ENCODE assay signal across 34 cellular contexts in the genomic region with DNA sequence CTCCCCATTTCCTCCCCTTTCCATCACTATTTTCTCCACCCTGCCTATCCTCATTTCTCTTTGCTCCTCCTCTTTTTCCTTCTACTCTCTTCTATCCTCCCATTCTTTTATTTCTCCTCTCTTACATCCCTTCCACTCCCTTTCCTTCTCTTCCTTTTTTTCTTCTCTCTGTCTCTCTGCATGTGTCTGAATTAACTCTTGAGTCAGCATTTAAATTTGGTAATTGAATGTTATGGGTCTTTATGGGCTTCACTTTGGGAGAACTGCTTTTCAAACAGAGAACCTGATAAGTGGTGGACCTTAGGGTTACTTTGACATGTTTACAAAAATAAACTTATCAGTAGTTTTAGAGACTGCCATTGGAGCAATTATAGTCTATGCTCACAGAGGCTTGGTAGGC.
"Had no signal": no experiment of that assay in that cellular context is flagged by ENCODE, and none has a peak within 500 bp of the region (broad histone marks: within the 10 kb centered on the region; RNA-seq: fewer than 3 reads in every experiment).

No MANE protein-coding gene starts in this region.

- H3K27me3 ChIP-seq: adrenal gland, ascending aorta, body of pancreas, brain microvascular endothelial cell, breast epithelium had no signal

- ATAC-seq: activated naive CD4-positive, alpha-beta T cell treated with anti-CD3 and anti-CD28 coated beads, Interleukin-2, amount 50 U/mL, for 72 hours; activated naive CD8-positive, alpha-beta T cell treated with anti-CD3 and anti-CD28 coated beads, Interleukin-2, amount 50 U/mL, for 24 hours; activated T-cell treated with anti-CD3 and anti-CD28 coated beads, Interleukin-2, amount 50 U/mL, for 4 hours; activated T-cell treated with anti-CD3 and anti-CD28 coated beads, Interleukin-2, amount 50 U/mL, for 72 hours; activated T-helper 17 cell treated with anti-CD3 and anti-CD28 coated beads, Interleukin-2, amount 50 U/mL, for 72 hours; body of pancreas had no signal

- H3K4me1 ChIP-seq: adrenal gland, ascending aorta, body of pancreas, breast epithelium had no signal

- H3K27ac ChIP-seq: adrenal gland, ascending aorta, body of pancreas, brain microvascular endothelial cell, breast epithelium, cardiac muscle cell had no signal

- FAIRE-seq: astrocyte, bronchial epithelial cell had no signal

- H3K4me3 ChIP-seq: adrenal gland, ascending aorta, body of pancreas, breast epithelium, cardiac muscle cell had no signal

- DNase-seq: activated effector memory CD4-positive, alpha-beta T cell treated with anti-CD3 and anti-CD28 coated beads, Interleukin-2, amount 50 U/mL, for 16 hours; activated effector memory CD4-positive, alpha-beta T cell treated with Interleukin-2 at 50 U/mL for 16 hours; activated gamma-delta T cell; activated gamma-delta T cell treated with Interleukin-2 at 50 U/mL for 16 hours; activated naive CD4-positive, alpha-beta T cell; activated naive CD4-positive, alpha-beta T cell treated with anti-CD3 and anti-CD28 coated beads for 36 hours; activated naive CD4-positive, alpha-beta T cell treated with anti-CD3 and anti-CD28 coated beads, Interleukin-2, amount 10 ng/mL, durations not matched to agents 7 days and 5 days; activated naive CD4-positive, alpha-beta T cell treated with anti-CD3 and anti-CD28 coated beads, Interleukin-2, amount 50 U/mL, for 16 hours; activated naive CD4-positive, alpha-beta T cell treated with Interleukin-2 at 50 U/mL for 16 hours; activated naive CD8-positive, alpha-beta T cell treated with anti-CD3 and anti-CD28 coated beads for 36 hours; activated naive CD8-positive, alpha-beta T cell treated with anti-CD3 and anti-CD28 coated beads, Interleukin-2, amount 10 ng/mL, durations not matched to agents 7 days and 5 days; activated naive CD8-positive, alpha-beta T cell treated with anti-CD3 and anti-CD28 coated beads, Interleukin-2, amount 50 U/mL, for 24 hours; activated T-cell treated with anti-CD3 and anti-CD28 coated beads, Interleukin-2, amount 50 U/mL, for 1 hour; activated T-cell treated with anti-CD3 and anti-CD28 coated beads, Interleukin-2, amount 50 U/mL, for 24 hours; activated T-cell treated with anti-CD3 and anti-CD28 coated beads, Interleukin-2, amount 50 U/mL, for 4 hours; activated T-cell treated with anti-CD3 and anti-CD28 coated beads, Interleukin-2, amount 50 U/mL, for 48 hours; activated T-cell treated with anti-CD3 and anti-CD28 coated beads, Interleukin-2, amount 50 U/mL, for 72 hours; adrenal gland; amniotic stem cell; amygdala; anterior cingulate cortex; aorta; body of pancreas; brain microvascular endothelial cell; caudate nucleus; central memory CD4-positive, alpha-beta T cell; cerebellar nuclear complex had no signal

- H3K9me3 ChIP-seq: adrenal gland, ascending aorta, body of pancreas, breast epithelium had no signal

- H3K36me3 ChIP-seq: adrenal gland, ascending aorta, brain microvascular endothelial cell, breast epithelium, cardiac muscle cell had no signal
